7 cellular contexts compared by ENCODE assay signal in the genomic region with DNA sequence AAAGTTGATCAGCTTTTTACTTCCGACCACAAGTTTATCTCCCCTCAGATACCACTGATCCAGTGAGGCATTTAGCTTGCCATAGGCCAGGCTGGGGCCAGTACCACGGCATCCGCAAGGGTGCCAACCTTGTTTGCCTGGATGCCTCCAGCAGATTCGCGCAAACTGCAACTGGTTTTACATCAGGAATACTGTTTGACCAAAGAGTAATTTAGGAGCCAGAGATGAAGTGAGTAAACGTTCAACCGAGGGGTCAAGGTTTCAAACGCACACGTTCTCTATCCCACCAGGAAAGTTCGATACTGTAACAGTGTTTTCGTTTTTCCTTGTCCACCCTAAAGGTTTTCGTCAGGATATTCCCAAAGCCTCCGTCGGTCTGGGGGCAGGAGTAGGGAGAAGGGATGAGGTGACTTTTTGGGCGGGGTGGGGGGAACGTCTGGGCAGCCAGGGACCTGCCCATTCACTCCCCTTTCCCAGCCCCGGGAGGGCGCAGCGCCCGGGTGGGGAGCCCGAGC.
DNase-seq lines count a peak whose midpoint lies in the region; ATAC-seq and TF ChIP-seq lines count a peak whose summit lies in the region.

A gene with protein sequence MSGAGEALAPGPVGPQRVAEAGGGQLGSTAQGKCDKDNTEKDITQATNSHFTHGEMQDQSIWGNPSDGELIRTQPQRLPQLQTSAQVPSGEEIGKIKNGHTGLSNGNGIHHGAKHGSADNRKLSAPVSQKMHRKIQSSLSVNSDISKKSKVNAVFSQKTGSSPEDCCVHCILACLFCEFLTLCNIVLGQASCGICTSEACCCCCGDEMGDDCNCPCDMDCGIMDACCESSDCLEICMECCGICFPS (plus strand): TSS at position 459 of the 515 bp plus-strand sequence. CDS start 940 bp downstream, outside the sequence.

- no peaks in the 10 kb centered on the region for H3K9me3 Mint-ChIP-seq in nephron progenitor cell

- no peaks in the 10 kb centered on the region for H3K36me3 Mint-ChIP-seq in nephron progenitor cell (ENCODE audit: low read depth)

- DNase-seq in activated CD8-positive, alpha-beta memory T cell treated with anti-CD3 and anti-CD28 coated beads, Interleukin-2, amount 50 U/mL, for 48 hours, result peak; percentile 68
- no peak for DNase-seq in fibroblast of mammary gland (ENCODE audit: low read depth)
- peak; percentile 13 for DNase-seq in nephron progenitor cell
- no peak for DNase-seq in NCI-H2196 treated with DMSO at 0.1 percent for 48 hours (lab: John Stamatoyannopoulos, UW; ENCODE audit: unreplicated experiment)
- DNase-seq in SW 1271 (lab: John Stamatoyannopoulos, UW), result no peak

- H3K4me3 ChIP-seq in fibroblast of mammary gland (ENCODE audit: control insufficient read depth, low read depth, low read length), result peak within 1 kb of the TSS; percentile 71

- TF ChIP-seq CTCF in fibroblast of mammary gland (conservative IDR thresholded peaks at IDR 0.05; ENCODE audit: control insufficient read depth, insufficient read depth, low read depth, low read length) (no peak), nephron progenitor cell (IDR thresholded peaks at IDR 0.05) (no peak)

- H3K27ac ChIP-seq in KOPT-K1 (ENCODE audit: low read depth, low read length, poor library complexity, severe bottlenecking), result peak within 1 kb of the TSS; percentile 85

- no peaks in the 10 kb centered on the region; the same call in 1 of the 2 replicates for H3K36me3 ChIP-seq in KOPT-K1 (ENCODE audit: insufficient read depth, low read length)

- no peaks in the 10 kb centered on the region for H3K9me3 ChIP-seq in KOPT-K1 (ENCODE audit: insufficient read depth, low read length, poor library complexity, severe bottlenecking)

- H3K27ac Mint-ChIP-seq in nephron progenitor cell, result peak within 1 kb of the TSS; percentile 68

- no peaks in the 10 kb centered on the region for H3K27me3 Mint-ChIP-seq in nephron progenitor cell (ENCODE audit: low read depth, poor library complexity)

- peaks cover 17% of the 10 kb centered on the region for H3K4me1 Mint-ChIP-seq in nephron progenitor cell

- peak within 1 kb of the TSS; percentile 93 for H3K4me3 Mint-ChIP-seq in nephron progenitor cell

- ATAC-seq in HG02981 (IDR thresholded peaks at IDR 0.05; ENCODE audit: unreplicated experiment), result no peak

Comparison
In these comparisons a context has a peak if more than half of its experiments do, and no peak if none do; other contexts are left out.
1. DNase-seq: peak in activated CD8-positive, alpha-beta memory T cell treated with anti-CD3 and anti-CD28 coated beads, Interleukin-2, amount 50 U/mL, for 48 hours (single experiment) and nephron progenitor cell (single experiment); none in fibroblast of mammary gland (single experiment), NCI-H2196 treated with DMSO at 0.1 percent for 48 hours (single experiment) and SW 1271 (0 of 2).